In genomic region chr14:49893309-49894213, GRCh38 we compare ENCODE assay signal across 8 cellular contexts. TPM values are rescaled to one million over a fixed set of nuclear protein-coding genes. Genes with fewer than 3 reads are reported as not detected.
DNase-seq lines count a peak whose midpoint lies in the region; ATAC-seq and TF ChIP-seq lines count a peak whose summit lies in the region.

No MANE protein-coding gene starts in this region.

- H3K27ac ChIP-seq in parathyroid adenoma: peak overlapping the region; percentile 98
- H3K27ac ChIP-seq in upper lobe of right lung: peak overlapping the region; percentile 98

- peak overlapping the region; percentile 86 for H2AFZ ChIP-seq in parathyroid adenoma

- peak overlapping the region; percentile 54 for H3K4me2 ChIP-seq in parathyroid adenoma (ENCODE audit: low read length)

- intact Hi-C loops in upper lobe of right lung (cut with DNase I): loop anchor here (5.0 kb wide), 1 partner anchor 109 kb away; no protein-coding TSS in a partner anchor

- no peaks in the 10 kb centered on the region for H3K9me3 ChIP-seq in parathyroid adenoma (ENCODE audit: control insufficient read depth, low read length)
- H3K9me3 ChIP-seq in upper lobe of right lung: no peaks in the 10 kb centered on the region

- ATAC-seq in HG02973 (IDR thresholded peaks at IDR 0.05; ENCODE audit: unreplicated experiment): peak; percentile 41
- ATAC-seq in upper lobe of right lung: peak; percentile 78

- peak overlapping the region; percentile 99 for H3K9ac ChIP-seq in parathyroid adenoma

- no peak for TF ChIP-seq CTCF in parathyroid adenoma (IDR thresholded peaks at IDR 0.05)
- no peak for TF ChIP-seq CTCF in upper lobe of right lung (IDR thresholded peaks at IDR 0.05)

- H3K36me3 ChIP-seq in parathyroid adenoma (ENCODE audit: control insufficient read depth, insufficient read depth, low read length) (no peaks in the 10 kb centered on the region), upper lobe of right lung (peaks cover 24% of the 10 kb centered on the region)

- H3K4me3 ChIP-seq in parathyroid adenoma (ENCODE audit: low read depth, low read length): peak overlapping the region; percentile 99
- peak overlapping the region; percentile 86 for H3K4me3 ChIP-seq in upper lobe of right lung

- no peaks in the 10 kb centered on the region for H3K27me3 ChIP-seq in parathyroid adenoma (ENCODE audit: control insufficient read depth, insufficient read depth, low read length)
- H3K27me3 ChIP-seq in upper lobe of right lung: no peaks in the 10 kb centered on the region

- H3K4me1 ChIP-seq in parathyroid adenoma (peaks cover 13% of the 10 kb centered on the region), upper lobe of right lung (peaks cover 48% of the 10 kb centered on the region)

- peak; percentile 77 for DNase-seq in NK-92 treated with Interleukin-12 subunit alpha and Interleukin-12 subunit beta, amount 100 ng/mL, for 24 hours (lab: John Stamatoyannopoulos, UW)
- DNase-seq in NK-92 (lab: John Stamatoyannopoulos, UW; ENCODE audit: unreplicated experiment): no peak
- DNase-seq in OCI-M1 (lab: John Stamatoyannopoulos, UW): peak; percentile 75
- DNase-seq in activated effector memory CD4-positive, alpha-beta T cell treated with Interleukin-2 at 50 U/mL for 16 hours: peak; percentile 65
- peak; percentile 65 for DNase-seq in glomerular visceral epithelial cell (ENCODE audit: extremely low spot score)
- peak; percentile 89 for DNase-seq in upper lobe of right lung

- peaks cover 13% of the 10 kb centered on the region for H3K79me2 ChIP-seq in parathyroid adenoma

RNA-seq across cellular contexts. Expression of gene ARF6, which starts 0.7 kb away (rescaled TPM):
- total RNA-seq in upper lobe of right lung: 61.5 TPM

RNA-seq across cellular contexts. Expression of gene NEMF, which starts 41.0 kb away (rescaled TPM):
- total RNA-seq in upper lobe of right lung: 57.4 TPM
